Comparison of ENCODE assay signal across 17 cellular contexts in genomic region chr10:94043431-94043990, GRCh38.
"Had no signal": no experiment of that assay in that cellular context is flagged by ENCODE, and none has a peak within 500 bp of the region (broad histone marks: within the 10 kb centered on the region; RNA-seq: fewer than 3 reads in every experiment).

No MANE protein-coding gene starts in this region.

- H3K36me3 ChIP-seq: sigmoid colon, stomach, thyroid gland, vagina had no signal

- H3K4me1 ChIP-seq: body of pancreas, sigmoid colon, thyroid gland had no signal

- H3K27me3 ChIP-seq: body of pancreas, sigmoid colon, stomach, thyroid gland, vagina had no signal

- H3K27me3 Mint-ChIP-seq: central memory CD8-positive, alpha-beta T cell; dendritic cell treated with granulocyte-macrophage colony-stimulating factor and Interleukin-4, amounts not matched to agents 40 ng/mL and 50 ng/mL, for 4 days had no signal

- H3K4me3 Mint-ChIP-seq: activated CD4-positive, alpha-beta T cell treated with anti-CD3 and anti-CD28 coated beads, Interleukin-2, amount 10 ng/mL, durations not matched to agents 7 days and 5 days; central memory CD8-positive, alpha-beta T cell; dendritic cell treated with granulocyte-macrophage colony-stimulating factor and Interleukin-4, amounts not matched to agents 40 ng/mL and 50 ng/mL, for 4 days had no signal

- H3K4me3 ChIP-seq: body of pancreas, mucosa of descending colon, sigmoid colon, stomach, thyroid gland, vagina had no signal

- H3K27ac ChIP-seq: body of pancreas, sigmoid colon, thyroid gland, vagina had no signal

- H3K27ac Mint-ChIP-seq: activated CD4-positive, alpha-beta T cell treated with anti-CD3 and anti-CD28 coated beads, Interleukin-2, amount 10 ng/mL, durations not matched to agents 7 days and 5 days; activated T-helper 2 cell treated with anti-CD3 and anti-CD28 coated beads, Interferon-gamma antibody, Interleukin-2, Interleukin-4, amounts not matched to agents 10 μg/mL and 5 μg/mL and 100 μg/mL, durations not matched to agents 14 hours and 24 hours and 36 hours; dendritic cell treated with granulocyte-macrophage colony-stimulating factor and Interleukin-4, amounts not matched to agents 40 ng/mL and 50 ng/mL, for 4 days had no signal

- H3K9me3 Mint-ChIP-seq: activated CD4-positive, alpha-beta T cell treated with anti-CD3 and anti-CD28 coated beads, Interleukin-2, amount 10 ng/mL, durations not matched to agents 7 days and 5 days; activated T-helper 2 cell treated with anti-CD3 and anti-CD28 coated beads, Interferon-gamma antibody, Interleukin-2, Interleukin-4, amounts not matched to agents 10 μg/mL and 5 μg/mL and 100 μg/mL, durations not matched to agents 14 hours and 24 hours and 36 hours; central memory CD8-positive, alpha-beta T cell; dendritic cell treated with granulocyte-macrophage colony-stimulating factor and Interleukin-4, amounts not matched to agents 40 ng/mL and 50 ng/mL, for 4 days had no signal

- H3K9me3 ChIP-seq: body of pancreas, mucosa of descending colon, sigmoid colon, stomach, thyroid gland, vagina had no signal

- DNase-seq: activated CD4-positive, alpha-beta T cell treated with anti-CD3 and anti-CD28 coated beads, Interleukin-2, amount 10 ng/mL, durations not matched to agents 7 days and 5 days; activated CD4-positive, CD25-positive, alpha-beta regulatory T cell; activated naive CD4-positive, alpha-beta T cell treated with anti-CD3 and anti-CD28 coated beads, Interleukin-2, amount 50 U/mL, for 16 hours; body of pancreas; erythroblast; glutamatergic neuron; left cardiac atrium; mucosa of descending colon; sigmoid colon; stimulated activated CD4-positive, alpha-beta T cell treated with anti-CD3 and anti-CD28 coated beads, Interleukin-2, amount 100 ng/mL, for 48 hours; stomach; T-helper 2 cell; thyroid gland had no signal

- H3K4me1 Mint-ChIP-seq: activated CD4-positive, alpha-beta T cell treated with anti-CD3 and anti-CD28 coated beads, Interleukin-2, amount 10 ng/mL, durations not matched to agents 7 days and 5 days; central memory CD8-positive, alpha-beta T cell had no signal
